Comparison of ENCODE assay signal across 1 cellular context in genomic region chr19:13408889-13409518, GRCh38.
A peak's percentile ranks its signal among the peaks of the same experiment; 100 is the strongest.
TF ChIP-seq lines count a peak whose summit lies in the region.

No MANE protein-coding gene starts in this region.

TF ChIP-seq in neural cell, 6 proteins besides CTCF, POLR2A, EP300 and RAD21 (continued from another document):
- TF ChIP-seq REST (IDR thresholded peaks at IDR 0.05; ENCODE audit: borderline replicate concordance), result peak; percentile 80
- TF ChIP-seq POLR2AphosphoS5 (IDR thresholded peaks at IDR 0.05), result peak; percentile 39
- no peak for TF ChIP-seq TAF1 (IDR thresholded peaks at IDR 0.05; ENCODE audit: low read depth)
- no peak for TF ChIP-seq EZH2 (IDR thresholded peaks at IDR 0.05; ENCODE audit: borderline replicate concordance, insufficient read depth, low read length, poor library complexity, severe bottlenecking)
